Comparison of ENCODE assay signal across 8 cellular contexts in genomic region chr14:29569194-29569593, GRCh38.
"Had no signal": no experiment of that assay in that cellular context is flagged by ENCODE, and none has a peak within 500 bp of the region (broad histone marks: within the 10 kb centered on the region; RNA-seq: fewer than 3 reads in every experiment).

No MANE protein-coding gene starts in this region.

- H2AFZ ChIP-seq: GM23248 had no signal

- ATAC-seq: HCT116, HepG2 had no signal

- H3K4me1 ChIP-seq: HAP-1 had no signal

- H3K27ac ChIP-seq: GM23248, HL-60 had no signal

- H3K36me3 ChIP-seq: HAP-1 had no signal

- H3K4me3 ChIP-seq: GM23248, HAP-1 had no signal

- H3K9ac ChIP-seq: GM23248 had no signal

- DNase-seq: GM23248, GOT3, H7, HFFc6 had no signal
